In the genomic region with DNA sequence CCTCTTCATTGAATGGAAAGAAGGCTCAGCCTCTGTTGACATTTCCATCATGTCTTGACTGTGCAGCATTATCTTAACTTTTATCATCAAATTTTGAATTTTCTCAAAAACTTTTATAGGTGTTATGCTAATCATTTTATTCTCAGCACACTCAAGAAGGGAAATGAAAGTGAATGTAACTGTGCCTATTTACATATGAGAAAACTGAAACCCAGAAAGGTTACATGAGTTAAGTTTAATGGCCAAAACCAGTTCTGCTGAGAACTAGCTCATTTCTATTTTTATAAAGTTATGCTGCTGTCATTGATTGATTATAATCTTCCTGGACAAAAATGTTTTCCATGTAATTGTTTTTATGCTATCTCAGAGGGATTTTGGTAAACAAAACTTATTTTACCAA, we compare ENCODE assay signal across 1 cellular context.
TF ChIP-seq lines count a peak whose summit lies in the region.

No MANE protein-coding gene starts in this region.

TF ChIP-seq in GM12878, 131 proteins besides CTCF, POLR2A, EP300 and RAD21 (continued from another document):
- TF ChIP-seq, protein P1, sequence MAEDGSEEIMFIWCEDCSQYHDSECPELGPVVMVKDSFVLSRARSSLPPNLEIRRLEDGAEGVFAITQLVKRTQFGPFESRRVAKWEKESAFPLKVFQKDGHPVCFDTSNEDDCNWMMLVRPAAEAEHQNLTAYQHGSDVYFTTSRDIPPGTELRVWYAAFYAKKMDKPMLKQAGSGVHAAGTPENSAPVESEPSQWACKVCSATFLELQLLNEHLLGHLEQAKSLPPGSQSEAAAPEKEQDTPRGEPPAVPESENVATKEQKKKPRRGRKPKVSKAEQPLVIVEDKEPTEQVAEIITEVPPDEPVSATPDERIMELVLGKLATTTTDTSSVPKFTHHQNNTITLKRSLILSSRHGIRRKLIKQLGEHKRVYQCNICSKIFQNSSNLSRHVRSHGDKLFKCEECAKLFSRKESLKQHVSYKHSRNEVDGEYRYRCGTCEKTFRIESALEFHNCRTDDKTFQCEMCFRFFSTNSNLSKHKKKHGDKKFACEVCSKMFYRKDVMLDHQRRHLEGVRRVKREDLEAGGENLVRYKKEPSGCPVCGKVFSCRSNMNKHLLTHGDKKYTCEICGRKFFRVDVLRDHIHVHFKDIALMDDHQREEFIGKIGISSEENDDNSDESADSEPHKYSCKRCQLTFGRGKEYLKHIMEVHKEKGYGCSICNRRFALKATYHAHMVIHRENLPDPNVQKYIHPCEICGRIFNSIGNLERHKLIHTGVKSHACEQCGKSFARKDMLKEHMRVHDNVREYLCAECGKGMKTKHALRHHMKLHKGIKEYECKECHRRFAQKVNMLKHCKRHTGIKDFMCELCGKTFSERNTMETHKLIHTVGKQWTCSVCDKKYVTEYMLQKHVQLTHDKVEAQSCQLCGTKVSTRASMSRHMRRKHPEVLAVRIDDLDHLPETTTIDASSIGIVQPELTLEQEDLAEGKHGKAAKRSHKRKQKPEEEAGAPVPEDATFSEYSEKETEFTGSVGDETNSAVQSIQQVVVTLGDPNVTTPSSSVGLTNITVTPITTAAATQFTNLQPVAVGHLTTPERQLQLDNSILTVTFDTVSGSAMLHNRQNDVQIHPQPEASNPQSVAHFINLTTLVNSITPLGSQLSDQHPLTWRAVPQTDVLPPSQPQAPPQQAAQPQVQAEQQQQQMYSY (CRISPR knock-in tag; IDR thresholded peaks at IDR 0.05), result no peak
- TF ChIP-seq, protein P2, sequence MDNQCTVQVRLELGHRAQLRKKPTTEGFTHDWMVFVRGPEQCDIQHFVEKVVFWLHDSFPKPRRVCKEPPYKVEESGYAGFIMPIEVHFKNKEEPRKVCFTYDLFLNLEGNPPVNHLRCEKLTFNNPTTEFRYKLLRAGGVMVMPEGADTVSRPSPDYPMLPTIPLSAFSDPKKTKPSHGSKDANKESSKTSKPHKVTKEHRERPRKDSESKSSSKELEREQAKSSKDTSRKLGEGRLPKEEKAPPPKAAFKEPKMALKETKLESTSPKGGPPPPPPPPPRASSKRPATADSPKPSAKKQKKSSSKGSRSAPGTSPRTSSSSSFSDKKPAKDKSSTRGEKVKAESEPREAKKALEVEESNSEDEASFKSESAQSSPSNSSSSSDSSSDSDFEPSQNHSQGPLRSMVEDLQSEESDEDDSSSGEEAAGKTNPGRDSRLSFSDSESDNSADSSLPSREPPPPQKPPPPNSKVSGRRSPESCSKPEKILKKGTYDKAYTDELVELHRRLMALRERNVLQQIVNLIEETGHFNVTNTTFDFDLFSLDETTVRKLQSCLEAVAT (IDR thresholded peaks at IDR 0.05), result no peak
